In the genomic region with DNA sequence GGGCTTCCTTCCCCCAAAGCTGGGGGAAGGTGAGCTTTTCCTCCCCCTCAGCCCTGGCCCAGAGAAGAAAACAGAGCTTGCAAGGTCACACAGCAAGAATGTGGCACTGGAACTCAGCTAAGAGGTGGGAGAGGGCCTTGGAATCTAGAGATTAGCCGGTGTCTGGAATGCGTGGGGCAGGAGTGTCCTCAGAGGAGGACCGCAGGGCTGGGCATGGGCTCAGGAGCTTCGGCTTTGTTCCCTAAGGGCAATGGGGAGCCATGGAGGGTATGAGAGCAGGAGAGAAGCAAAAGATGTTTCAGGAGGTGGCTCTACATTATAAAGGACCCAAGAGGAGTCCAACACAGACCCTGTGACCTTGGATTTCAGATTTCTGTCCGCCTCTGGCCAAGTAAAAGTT, we compare ENCODE assay signal across 14 cellular contexts.
"Had no signal": no experiment of that assay in that cellular context is flagged by ENCODE, and none has a peak within 500 bp of the region (broad histone marks: within the 10 kb centered on the region; RNA-seq: fewer than 3 reads in every experiment).

No MANE protein-coding gene starts in this region.

- ATAC-seq: left cardiac atrium; lower lobe of right lung; naive thymus-derived CD4-positive, alpha-beta T cell; T-helper 17 cell had no signal

- H3K27me3 Mint-ChIP-seq: activated naive CD8-positive, alpha-beta T cell; stimulated activated naive CD8-positive, alpha-beta T cell treated with anti-CD3 and anti-CD28 coated beads, Interleukin-15, Interleukin-2, amounts not matched to agents 100 ng/mL and 50 ng/mL, for 24 hours; T-helper 17 cell had no signal

- H3K9me3 Mint-ChIP-seq: immature natural killer cell; naive thymus-derived CD4-positive, alpha-beta T cell; stimulated activated naive CD8-positive, alpha-beta T cell treated with anti-CD3 and anti-CD28 coated beads, Interleukin-15, Interleukin-2, amounts not matched to agents 100 ng/mL and 50 ng/mL, for 24 hours had no signal

- H3K27ac ChIP-seq: dorsolateral prefrontal cortex, esophagus muscularis mucosa, lower lobe of right lung, sigmoid colon had no signal

- H3K27ac Mint-ChIP-seq: activated naive CD8-positive, alpha-beta T cell; naive thymus-derived CD4-positive, alpha-beta T cell; stimulated activated naive CD8-positive, alpha-beta T cell treated with anti-CD3 and anti-CD28 coated beads, Interleukin-15, Interleukin-2, amounts not matched to agents 100 ng/mL and 50 ng/mL, for 24 hours; T-helper 17 cell had no signal

- H3K4me3 Mint-ChIP-seq: activated naive CD8-positive, alpha-beta T cell; immature natural killer cell; naive thymus-derived CD4-positive, alpha-beta T cell; stimulated activated naive CD8-positive, alpha-beta T cell treated with anti-CD3 and anti-CD28 coated beads, Interleukin-15, Interleukin-2, amounts not matched to agents 100 ng/mL and 50 ng/mL, for 24 hours; T-helper 17 cell had no signal

- H3K36me3 Mint-ChIP-seq: activated naive CD8-positive, alpha-beta T cell; immature natural killer cell; naive thymus-derived CD4-positive, alpha-beta T cell had no signal

- DNase-seq: activated effector memory CD4-positive, alpha-beta T cell treated with anti-CD3 and anti-CD28 coated beads, Interleukin-2, amount 50 U/mL, for 16 hours; anterior cingulate cortex; dorsolateral prefrontal cortex; glutamatergic neuron; immature natural killer cell; left cardiac atrium; lower lobe of right lung; naive thymus-derived CD4-positive, alpha-beta T cell; sigmoid colon; stimulated activated CD4-positive, alpha-beta T cell treated with anti-CD3 and anti-CD28 coated beads, Interleukin-2, amount 100 ng/mL, for 48 hours; T-helper 17 cell had no signal
